In genomic region chr15:66115568-66116206, GRCh38 we compare ENCODE assay signal across 14 cellular contexts.
DNase-seq lines count a peak whose midpoint lies in the region; ATAC-seq, FAIRE-seq and TF ChIP-seq lines count a peak whose summit lies in the region.
"Had no signal": no experiment of that assay in that cellular context is flagged by ENCODE, and none has a peak within 500 bp of the region (broad histone marks: within the 10 kb centered on the region; RNA-seq: fewer than 3 reads in every experiment).

No MANE protein-coding gene starts in this region.

- peaks cover 13% of the 10 kb centered on the region for H3K27me3 Mint-ChIP-seq in activated CD8-positive, alpha-beta T cell treated with anti-CD3 and anti-CD28 coated beads, Interleukin-2, amount 10 ng/mL, durations not matched to agents 7 days and 5 days (ENCODE audit: low read depth)
- H3K27me3 Mint-ChIP-seq: stimulated activated naive CD8-positive, alpha-beta T cell treated with anti-CD3 and anti-CD28 coated beads, Interleukin-15, Interleukin-2, amounts not matched to agents 100 ng/mL and 50 ng/mL, for 24 hours had no signal

- H3K9me3 ChIP-seq in MM.1S (replicated peaks; ENCODE audit: insufficient read depth, low read length): no peaks in the 10 kb centered on the region
- H3K9me3 ChIP-seq in HepG2 (ENCODE audit: low read length): no peaks in the 10 kb centered on the region

- POLR2A ChIA-PET in activated CD8-positive, alpha-beta T cell treated with anti-CD3 and anti-CD28 coated beads, Interleukin-2, amount 10 ng/mL, durations not matched to agents 7 days and 5 days (lab: Charles Lee): no interaction called here
- POLR2A ChIA-PET in HepG2 (lab: Yijun Ruan, JAX): no interaction called here

- TF ChIP-seq POLR2A in HepG2 (IDR thresholded peaks at IDR 0.05; ENCODE audit: insufficient read depth in 1 of 2, low read depth in 2 of 2, low read length in 2 of 2): no peak

- no peaks in the 10 kb centered on the region for H3K4me1 ChIP-seq in MM.1S (ENCODE audit: low read length)
- H3K4me1 ChIP-seq in HepG2 (ENCODE audit: insufficient read depth, low read length): no peaks in the 10 kb centered on the region

- no peak for TF ChIP-seq CTCF in MM.1S (IDR thresholded peaks at IDR 0.05; ENCODE audit: low read length)
- TF ChIP-seq CTCF in HepG2 (CRISPR knock-in tag; IDR thresholded peaks at IDR 0.05): no peak
- no peak for TF ChIP-seq CTCF in brain microvascular endothelial cell (IDR thresholded peaks at IDR 0.05; ENCODE audit: low read depth, low read length, missing control alignments)

- H4K20me1 ChIP-seq in MM.1S (ENCODE audit: insufficient read depth, low read length) (no peaks in the 10 kb centered on the region), HepG2 (ENCODE audit: insufficient read depth, low read length) (no peaks in the 10 kb centered on the region)

- no peak overlapping the region for H3K27ac Mint-ChIP-seq in activated CD8-positive, alpha-beta T cell treated with anti-CD3 and anti-CD28 coated beads, Interleukin-2, amount 10 ng/mL, durations not matched to agents 7 days and 5 days
- H3K27ac Mint-ChIP-seq: stimulated activated naive CD8-positive, alpha-beta T cell treated with anti-CD3 and anti-CD28 coated beads, Interleukin-15, Interleukin-2, amounts not matched to agents 100 ng/mL and 50 ng/mL, for 24 hours had no signal

- DNase-seq in DMS53 (lab: John Stamatoyannopoulos, UW): peak; percentile 34
- no peak for DNase-seq in DMS53 treated with DMSO at 0.1 percent for 48 hours (lab: John Stamatoyannopoulos, UW; ENCODE audit: unreplicated experiment)
- peak; percentile 42 for DNase-seq in MM.1S
- DNase-seq in activated CD8-positive, alpha-beta T cell treated with anti-CD3 and anti-CD28 coated beads, Interleukin-2, amount 10 ng/mL, durations not matched to agents 7 days and 5 days: peak; percentile 42
- no peak for DNase-seq in HepG2 (ENCODE audit: low spot score)
- no peak for DNase-seq in GF-D8 (lab: John Stamatoyannopoulos, UW)
- DNase-seq in brain microvascular endothelial cell: no peak
- DNase-seq: 8988T, PC-3, WERI-Rb-1 had no signal

- peaks cover 3% of the 10 kb centered on the region for H3K4me1 Mint-ChIP-seq in activated CD8-positive, alpha-beta T cell treated with anti-CD3 and anti-CD28 coated beads, Interleukin-2, amount 10 ng/mL, durations not matched to agents 7 days and 5 days (ENCODE audit: low read depth)
- H3K4me1 Mint-ChIP-seq: neural crest cell had no signal

- H3K27ac ChIP-seq in MM.1S (ENCODE audit: low read length) (no peak overlapping the region), HepG2 (ENCODE audit: extremely low read length, insufficient read depth, low read length) (no peak overlapping the region), brain microvascular endothelial cell (no peak overlapping the region)
- H3K27ac ChIP-seq: WERI-Rb-1 had no signal

- BruUV-seq in HepG2 (replicated peaks; lab: Mats Ljungman, UMichigan): no TSS peak

- CTCF ChIA-PET in activated CD8-positive, alpha-beta T cell treated with anti-CD3 and anti-CD28 coated beads, Interleukin-2, amount 10 ng/mL, durations not matched to agents 7 days and 5 days (lab: Charles Lee): no interaction called here
- CTCF ChIA-PET in HepG2 (lab: Yijun Ruan, JAX; ENCODE audit: low intra/inter-chr PET ratio, low total read pairs): no interaction called here

- no peaks in the 10 kb centered on the region for H3K79me2 ChIP-seq in MM.1S (ENCODE audit: low read length)
- H3K79me2 ChIP-seq in HepG2 (ENCODE audit: insufficient read depth, low read length): no peaks in the 10 kb centered on the region

- peak; percentile 53 for ATAC-seq in activated CD8-positive, alpha-beta T cell treated with anti-CD3 and anti-CD28 coated beads, Interleukin-2, amount 10 ng/mL, durations not matched to agents 7 days and 5 days
- ATAC-seq in HepG2 (no peak), GM18909 (IDR thresholded peaks at IDR 0.05; ENCODE audit: poor library complexity, unreplicated experiment) (no peak)
- ATAC-seq: PC-3 had no signal

- H3K9me3 Mint-ChIP-seq in activated CD8-positive, alpha-beta T cell treated with anti-CD3 and anti-CD28 coated beads, Interleukin-2, amount 10 ng/mL, durations not matched to agents 7 days and 5 days (ENCODE audit: insufficient read depth): no peaks in the 10 kb centered on the region
- H3K9me3 Mint-ChIP-seq: neural crest cell; stimulated activated naive CD8-positive, alpha-beta T cell treated with anti-CD3 and anti-CD28 coated beads, Interleukin-15, Interleukin-2, amounts not matched to agents 100 ng/mL and 50 ng/mL, for 24 hours had no signal

- no peaks in the 10 kb centered on the region for H3F3A ChIP-seq in MM.1S (ENCODE audit: insufficient read depth, low read length)

- no peak for FAIRE-seq in HepG2 (lab: Jason Lieb, UNC)
- FAIRE-seq: astrocyte had no signal

- H3K4me3 Mint-ChIP-seq in activated CD8-positive, alpha-beta T cell treated with anti-CD3 and anti-CD28 coated beads, Interleukin-2, amount 10 ng/mL, durations not matched to agents 7 days and 5 days: no peak overlapping the region
- H3K4me3 Mint-ChIP-seq: neural crest cell; stimulated activated naive CD8-positive, alpha-beta T cell treated with anti-CD3 and anti-CD28 coated beads, Interleukin-15, Interleukin-2, amounts not matched to agents 100 ng/mL and 50 ng/mL, for 24 hours had no signal

- H3K9me2 ChIP-seq in MM.1S (replicated peaks; ENCODE audit: insufficient read depth, low read length): no peaks in the 10 kb centered on the region

- no peaks in the 10 kb centered on the region for H3K36me3 Mint-ChIP-seq in activated CD8-positive, alpha-beta T cell treated with anti-CD3 and anti-CD28 coated beads, Interleukin-2, amount 10 ng/mL, durations not matched to agents 7 days and 5 days (ENCODE audit: low read depth)

- H3K27me3 ChIP-seq in MM.1S (replicated peaks; ENCODE audit: insufficient read depth, low read length): peaks cover 12% of the 10 kb centered on the region; the same call in 1 of the 2 replicates
- peaks cover 4 to 37% of the 10 kb centered on the region in 2 experiments for H3K27me3 ChIP-seq in HepG2 (ENCODE audit: control insufficient read depth in 1 of 2, insufficient read depth in 2 of 2, low read length in 2 of 2)
- peaks cover 15% of the 10 kb centered on the region for H3K27me3 ChIP-seq in brain microvascular endothelial cell (replicated peaks)

- peak overlapping the region; percentile 27; the same call in 1 of the 2 replicates for H3K4me2 ChIP-seq in MM.1S (ENCODE audit: low read depth, low read length)
- H3K4me2 ChIP-seq in HepG2 (ENCODE audit: low read depth, low read length): no peak overlapping the region

- 0 out of 2 replicates have a peak overlapping the region, but pooled peaks have one; percentile 10 for H3K4me3 ChIP-seq in MM.1S (ENCODE audit: low read length)
- H3K4me3 ChIP-seq in HepG2 (replicated peaks in 1 of 3; ENCODE audit: insufficient read depth in 1 of 3, low read depth in 2 of 3, low read length in 3 of 3): no peak overlapping the region
- no peak overlapping the region for H3K4me3 ChIP-seq in brain microvascular endothelial cell (ENCODE audit: low read depth, low read length)

- TF ChIP-seq EP300 in HepG2 (IDR thresholded peaks at IDR 0.05; ENCODE audit: low read depth in 2 of 2, low read length in 2 of 2) (no peak), HepG2 (CRISPR knock-in tag; IDR thresholded peaks at IDR 0.05; ENCODE audit: borderline replicate concordance) (no peak)

- 15% methylated on average over 12 of the region's 18 CpGs for WGBS in HepG2 (ENCODE audit: low lambda C conversion rate)

- H3K9ac ChIP-seq in MM.1S (ENCODE audit: low read length) (no peak overlapping the region), HepG2 (ENCODE audit: insufficient read depth, low read depth, low read length) (no peak overlapping the region)

- H2AFZ ChIP-seq in MM.1S (ENCODE audit: low read length): 0 out of 2 replicates have a peak overlapping the region, but pooled peaks have one; percentile 7
- H2AFZ ChIP-seq in HepG2 (ENCODE audit: low read length): no peak overlapping the region

- TF ChIP-seq RAD21 in HepG2 (CRISPR knock-in tag; IDR thresholded peaks at IDR 0.05): no peak

- in situ Hi-C loops in HepG2 (cut with HindIII; ENCODE audit: extremely low pct_ligation_motif_present, low pct_unique_long_range_greater_than_20kb): no loop called here
- in situ Hi-C loops in brain microvascular endothelial cell (cut with HindIII; ENCODE audit: low pct_ligation_motif_present, low sequenced_read_pairs): no loop called here

- no peaks in the 10 kb centered on the region for H3K36me3 ChIP-seq in MM.1S (replicated peaks; ENCODE audit: insufficient read depth, low read length)
- H3K36me3 ChIP-seq in HepG2 (replicated peaks in 1 of 2; ENCODE audit: control insufficient read depth in 1 of 2, insufficient read depth in 2 of 2, low read length in 2 of 2): no peaks in the 10 kb centered on the region
- H3K36me3 ChIP-seq in brain microvascular endothelial cell (replicated peaks): no peaks in the 10 kb centered on the region
- H3K36me3 ChIP-seq: WERI-Rb-1 had no signal

- intact Hi-C loops in HepG2 (cut with micrococcal nuclease; ENCODE audit: unreplicated experiment): no loop called here

TF ChIP-seq in HepG2, 621 proteins besides CTCF, POLR2A, EP300 and RAD21:
- TF ChIP-seq, protein P1, sequence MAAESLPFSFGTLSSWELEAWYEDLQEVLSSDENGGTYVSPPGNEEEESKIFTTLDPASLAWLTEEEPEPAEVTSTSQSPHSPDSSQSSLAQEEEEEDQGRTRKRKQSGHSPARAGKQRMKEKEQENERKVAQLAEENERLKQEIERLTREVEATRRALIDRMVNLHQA (CRISPR knock-in tag; IDR thresholded peaks at IDR 0.05): no peak
- TF ChIP-seq PHF8 (CRISPR knock-in tag; IDR thresholded peaks at IDR 0.05) (no peak), PRMT3 (CRISPR knock-in tag; IDR thresholded peaks at IDR 0.05; ENCODE audit: borderline replicate concordance, low read depth) (no peak), CREB1 (IDR thresholded peaks at IDR 0.05) (peak; percentile 64), CREB1 (CRISPR knock-in tag; IDR thresholded peaks at IDR 0.05) (no peak), ZNF20 (CRISPR knock-in tag; IDR thresholded peaks at IDR 0.05) (no peak), ZBTB7B (CRISPR knock-in tag; IDR thresholded peaks at IDR 0.05) (no peak), ZNF558 (CRISPR knock-in tag; IDR thresholded peaks at IDR 0.05; ENCODE audit: borderline replicate concordance) (no peak)

Comparison
In these comparisons a context has a peak if more than half of its experiments do, and no peak if none do; other contexts are left out.
1. DNase-seq: peak in DMS53 (single experiment), MM.1S (single experiment) and activated CD8-positive, alpha-beta T cell treated with anti-CD3 and anti-CD28 coated beads, Interleukin-2, amount 10 ng/mL, durations not matched to agents 7 days and 5 days (single experiment); none in DMS53 treated with DMSO at 0.1 percent for 48 hours (single experiment), HepG2 (single experiment), GF-D8 (single experiment) and brain microvascular endothelial cell (single experiment).